In the genomic region with DNA sequence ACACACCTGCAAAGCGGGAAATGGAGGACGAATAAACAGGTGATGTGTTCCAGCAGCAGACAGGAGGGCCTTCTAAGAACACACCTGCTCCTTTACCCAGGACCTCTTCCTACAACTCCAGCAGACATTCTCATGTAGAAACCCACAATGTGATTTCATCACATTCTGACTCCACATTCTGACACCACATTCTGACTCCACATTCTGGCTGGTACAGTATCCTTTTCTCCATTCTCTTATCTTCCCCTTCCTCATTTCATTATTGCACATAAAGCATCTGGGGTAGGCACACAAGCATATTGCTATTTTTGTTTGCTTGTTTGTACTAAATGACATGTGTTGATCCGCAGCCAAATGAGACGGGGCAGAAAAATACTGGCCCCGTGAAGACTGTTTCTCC, we compare ENCODE assay signal across 19 cellular contexts.
"Had no signal": no experiment of that assay in that cellular context is flagged by ENCODE, and none has a peak within 500 bp of the region (broad histone marks: within the 10 kb centered on the region; RNA-seq: fewer than 3 reads in every experiment).

No MANE protein-coding gene starts in this region.

- H3K4me3 Mint-ChIP-seq: activated B cell treated with CpG ODN at 0.5 μM for 24 hours; activated CD8-positive, alpha-beta memory T cell treated with anti-CD3 and anti-CD28 coated beads, Interleukin-2, amount 10 ng/mL, durations not matched to agents 7 days and 5 days; activated CD8-positive, alpha-beta T cell treated with anti-CD3 and anti-CD28 coated beads, Interleukin-2, amount 10 ng/mL, durations not matched to agents 7 days and 5 days; activated naive CD8-positive, alpha-beta T cell; activated T-cell treated with anti-CD3 and anti-CD28 coated beads, Interleukin-2, amount 50 U/mL, for 72 hours; natural killer cell treated with Interleukin-12 subunit alpha and Interleukin-12 subunit beta and Interleukin-15 and Interleukin-18, amount 100 ng/mL, for 72 hours had no signal

- H3K27me3 Mint-ChIP-seq: activated B cell treated with CpG ODN at 0.5 μM for 24 hours; activated CD8-positive, alpha-beta memory T cell treated with anti-CD3 and anti-CD28 coated beads, Interleukin-2, amount 10 ng/mL, durations not matched to agents 7 days and 5 days; activated naive CD8-positive, alpha-beta T cell had no signal

- H3K27ac Mint-ChIP-seq: activated B cell treated with CpG ODN at 0.5 μM for 24 hours; activated CD8-positive, alpha-beta memory T cell treated with anti-CD3 and anti-CD28 coated beads, Interleukin-2, amount 10 ng/mL, durations not matched to agents 7 days and 5 days; activated CD8-positive, alpha-beta T cell treated with anti-CD3 and anti-CD28 coated beads, Interleukin-2, amount 10 ng/mL, durations not matched to agents 7 days and 5 days; activated naive CD8-positive, alpha-beta T cell; activated T-cell treated with anti-CD3 and anti-CD28 coated beads, Interleukin-2, amount 50 U/mL, for 72 hours; natural killer cell treated with Interleukin-12 subunit alpha and Interleukin-12 subunit beta and Interleukin-15 and Interleukin-18, amount 100 ng/mL, for 72 hours had no signal

- ATAC-seq: activated CD8-positive, alpha-beta memory T cell treated with anti-CD3 and anti-CD28 coated beads, Interleukin-2, amount 10 ng/mL, durations not matched to agents 7 days and 5 days; activated CD8-positive, alpha-beta T cell treated with anti-CD3 and anti-CD28 coated beads, Interleukin-2, amount 10 ng/mL, durations not matched to agents 7 days and 5 days; activated T-cell treated with anti-CD3 and anti-CD28 coated beads, Interleukin-2, amount 50 U/mL, for 72 hours; body of pancreas; natural killer cell treated with Interleukin-12 subunit alpha and Interleukin-12 subunit beta and Interleukin-15 and Interleukin-18, amount 100 ng/mL, for 72 hours; right cardiac atrium had no signal

- DNase-seq: activated B cell treated with CpG ODN at 0.5 μM for 24 hours; activated CD8-positive, alpha-beta memory T cell treated with anti-CD3 and anti-CD28 coated beads, Interleukin-2, amount 10 ng/mL, durations not matched to agents 7 days and 5 days; activated CD8-positive, alpha-beta T cell treated with anti-CD3 and anti-CD28 coated beads, Interleukin-2, amount 10 ng/mL, durations not matched to agents 7 days and 5 days; activated naive CD4-positive, alpha-beta T cell; activated T-cell treated with anti-CD3 and anti-CD28 coated beads, Interleukin-2, amount 50 U/mL, for 72 hours; aorta; body of pancreas; cerebellar nuclear complex; colonic mucosa; effector CD8-positive, alpha-beta T cell; islet precursor cell; left ventricle myocardium inferior; mesendoderm; posterior cingulate gyrus; right cardiac atrium; stimulated activated CD4-positive, alpha-beta T cell treated with anti-CD3 and anti-CD28 coated beads, Interleukin-2, amount 100 ng/mL, for 48 hours; stimulated activated naive CD4-positive, alpha-beta T cell treated with Interleukin-2 at 50 U/mL for 16 hours had no signal
